1 cellular context compared by ENCODE assay signal in the genomic region with DNA sequence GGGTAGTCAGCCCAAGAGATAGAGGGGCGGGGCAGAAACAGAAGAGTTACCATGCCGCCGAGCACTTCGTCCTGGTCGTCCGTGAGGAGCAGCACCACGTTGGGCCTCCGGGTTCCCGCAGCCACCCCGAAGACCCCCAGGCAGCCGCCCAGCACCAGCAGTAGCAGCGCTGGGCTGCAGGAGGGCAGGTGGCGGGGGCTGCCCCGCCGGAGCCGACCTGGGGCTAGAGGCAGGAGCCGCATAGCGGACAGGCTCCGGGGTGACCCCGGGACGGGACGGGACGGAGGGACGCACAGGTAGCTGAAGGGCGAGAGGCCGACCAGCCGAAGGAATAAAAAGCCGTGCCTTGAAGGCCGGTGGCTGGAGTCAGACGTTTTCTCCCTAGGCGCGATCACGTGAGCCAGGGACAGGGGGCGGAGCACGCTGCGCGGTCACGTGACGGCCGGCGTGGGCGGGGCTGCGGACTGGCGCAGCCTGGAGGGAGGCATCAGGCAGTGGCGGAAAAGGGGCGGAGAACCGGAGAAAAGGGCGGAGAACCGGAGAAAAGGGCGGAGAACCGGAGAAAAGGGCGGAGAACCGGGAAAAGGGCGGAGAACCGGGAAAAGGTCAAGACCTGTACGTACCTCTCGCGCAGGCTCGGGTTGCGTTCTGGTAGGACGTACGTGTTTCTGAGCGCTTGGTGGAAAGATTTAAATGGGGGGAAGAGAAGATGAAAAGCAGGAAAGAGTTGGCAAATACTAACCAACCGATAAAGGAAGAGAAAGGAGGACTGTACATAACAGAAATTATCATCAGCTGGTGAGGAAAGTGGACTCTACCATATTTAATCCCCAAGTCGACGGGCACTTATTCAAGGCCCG.
TF ChIP-seq lines count a peak whose summit lies in the region.

Gene GNS (minus strand): TSS at position 372 of the 860 bp plus-strand sequence. CDS start 130 bp downstream, at position 242.

TF ChIP-seq in GM12878, 131 proteins besides CTCF, POLR2A, EP300 and RAD21 (continued from another document and continues in another):
- TF ChIP-seq SREBF1 (IDR thresholded peaks at IDR 0.05; ENCODE audit: low read length) = no peak; the same call in 1 of the 2 replicates
- TF ChIP-seq ZNF24 (IDR thresholded peaks at IDR 0.05) = no peak
- no peak for TF ChIP-seq KDM1A (IDR thresholded peaks at IDR 0.05; ENCODE audit: borderline replicate concordance)
- no peak for TF ChIP-seq STAT1 (conservative IDR thresholded peaks at IDR 0.05)
- TF ChIP-seq SREBF2 (IDR thresholded peaks at IDR 0.05; ENCODE audit: low read length) = no peak
- TF ChIP-seq SMC3 (IDR thresholded peaks at IDR 0.05; ENCODE audit: borderline replicate concordance, low read length) = no peak
- TF ChIP-seq MAX (IDR thresholded peaks at IDR 0.05; ENCODE audit: low read depth, low read length) = peak; percentile 94
- no peak for TF ChIP-seq SMAD5 (IDR thresholded peaks at IDR 0.05; ENCODE audit: low read depth)
- TF ChIP-seq MEF2A (IDR thresholded peaks at IDR 0.05; ENCODE audit: insufficient read depth, low read depth, low read length) = no peak
- no peak for TF ChIP-seq ZNF384 (IDR thresholded peaks at IDR 0.05; ENCODE audit: borderline replicate concordance, low read depth, low read length)
- peak; percentile 72 for TF ChIP-seq SP1 (IDR thresholded peaks at IDR 0.05; ENCODE audit: low read depth, low read length)
- TF ChIP-seq CBFB (IDR thresholded peaks at IDR 0.05; ENCODE audit: low read depth) = no peak
- TF ChIP-seq SPI1 (IDR thresholded peaks at IDR 0.05; ENCODE audit: borderline replicate concordance, insufficient read depth, low read depth, low read length) = no peak
- peak; percentile 64 for TF ChIP-seq ATF7 (IDR thresholded peaks at IDR 0.05; ENCODE audit: low read depth)
- TF ChIP-seq ZNF207 (IDR thresholded peaks at IDR 0.05; ENCODE audit: borderline replicate concordance) = no peak
- TF ChIP-seq MTA2 (IDR thresholded peaks at IDR 0.05; ENCODE audit: low read depth) = peak; percentile 72
- no peak for TF ChIP-seq ZSCAN29 (IDR thresholded peaks at IDR 0.05)
- TF ChIP-seq JUNB (IDR thresholded peaks at IDR 0.05) = no peak
- TF ChIP-seq, protein P1, sequence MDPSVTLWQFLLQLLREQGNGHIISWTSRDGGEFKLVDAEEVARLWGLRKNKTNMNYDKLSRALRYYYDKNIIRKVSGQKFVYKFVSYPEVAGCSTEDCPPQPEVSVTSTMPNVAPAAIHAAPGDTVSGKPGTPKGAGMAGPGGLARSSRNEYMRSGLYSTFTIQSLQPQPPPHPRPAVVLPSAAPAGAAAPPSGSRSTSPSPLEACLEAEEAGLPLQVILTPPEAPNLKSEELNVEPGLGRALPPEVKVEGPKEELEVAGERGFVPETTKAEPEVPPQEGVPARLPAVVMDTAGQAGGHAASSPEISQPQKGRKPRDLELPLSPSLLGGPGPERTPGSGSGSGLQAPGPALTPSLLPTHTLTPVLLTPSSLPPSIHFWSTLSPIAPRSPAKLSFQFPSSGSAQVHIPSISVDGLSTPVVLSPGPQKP (IDR thresholded peaks at IDR 0.05; ENCODE audit: low read depth, low read length) = no peak
- peak; percentile 99 for TF ChIP-seq RAD51 (IDR thresholded peaks at IDR 0.05)
- no peak for TF ChIP-seq EZH2 (IDR thresholded peaks at IDR 0.05; ENCODE audit: borderline replicate concordance, control insufficient read depth, low read depth, low read length)
- TF ChIP-seq NBN (IDR thresholded peaks at IDR 0.05) = peak; percentile 91
- TF ChIP-seq ZNF687 (IDR thresholded peaks at IDR 0.05) = 0 out of 2 replicates have a peak, but pooled peaks have one; percentile 6
- no peak for TF ChIP-seq MTA3 (IDR thresholded peaks at IDR 0.05; ENCODE audit: borderline replicate concordance, low read length)
- TF ChIP-seq NRF1 (conservative IDR thresholded peaks at IDR 0.05; ENCODE audit: low read depth, low read length) = peak; percentile 51
- TF ChIP-seq GABPA (IDR thresholded peaks at IDR 0.05; ENCODE audit: low read depth) = no peak
- no peak for TF ChIP-seq NFYA (IDR thresholded peaks at IDR 0.05; ENCODE audit: borderline replicate concordance, low read depth, low read length)
- peak; percentile 62; the same call in 1 of the 2 replicates for TF ChIP-seq ZBTB11 (CRISPR knock-in tag; IDR thresholded peaks at IDR 0.05)
- no peak for TF ChIP-seq CHD1 (IDR thresholded peaks at IDR 0.05; ENCODE audit: low read depth, low read length)
- TF ChIP-seq BMI1 (IDR thresholded peaks at IDR 0.05; ENCODE audit: borderline replicate concordance) = no peak
- no peak; the same call in 1 of the 2 replicates for TF ChIP-seq CREM (IDR thresholded peaks at IDR 0.05; ENCODE audit: low read depth)
- TF ChIP-seq JUND (IDR thresholded peaks at IDR 0.05; ENCODE audit: low read depth, low read length) = no peak
- TF ChIP-seq, protein P2, sequence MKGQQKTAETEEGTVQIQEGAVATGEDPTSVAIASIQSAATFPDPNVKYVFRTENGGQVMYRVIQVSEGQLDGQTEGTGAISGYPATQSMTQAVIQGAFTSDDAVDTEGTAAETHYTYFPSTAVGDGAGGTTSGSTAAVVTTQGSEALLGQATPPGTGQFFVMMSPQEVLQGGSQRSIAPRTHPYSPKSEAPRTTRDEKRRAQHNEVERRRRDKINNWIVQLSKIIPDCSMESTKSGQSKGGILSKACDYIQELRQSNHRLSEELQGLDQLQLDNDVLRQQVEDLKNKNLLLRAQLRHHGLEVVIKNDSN (IDR thresholded peaks at IDR 0.05; ENCODE audit: borderline replicate concordance, extremely low read length, insufficient read depth, low read depth, low read length) = peak; percentile 98
- no peak for TF ChIP-seq CBX5 (IDR thresholded peaks at IDR 0.05; ENCODE audit: low read depth)
- peak; percentile 44; the same call in 1 of the 2 replicates for TF ChIP-seq HCFC1 (IDR thresholded peaks at IDR 0.05; ENCODE audit: low read length)
- TF ChIP-seq PAX8 (IDR thresholded peaks at IDR 0.05) = no peak
- peak; percentile 83 for TF ChIP-seq NKRF (conservative IDR thresholded peaks at IDR 0.05)
- no peak for TF ChIP-seq RUNX3 (IDR thresholded peaks at IDR 0.05; ENCODE audit: low read length)
- TF ChIP-seq ZZZ3 (IDR thresholded peaks at IDR 0.05; ENCODE audit: control insufficient read depth, insufficient read length, low read depth) = no peak
- 0 out of 2 replicates have a peak, but pooled peaks have one; percentile 60 for TF ChIP-seq BACH1 (IDR thresholded peaks at IDR 0.05; ENCODE audit: borderline replicate concordance)
- no peak for TF ChIP-seq YBX1 (IDR thresholded peaks at IDR 0.05)
- no peak for TF ChIP-seq TAF1 (IDR thresholded peaks at IDR 0.05; ENCODE audit: borderline replicate concordance, low read depth, low read length)
- TF ChIP-seq, protein P3, sequence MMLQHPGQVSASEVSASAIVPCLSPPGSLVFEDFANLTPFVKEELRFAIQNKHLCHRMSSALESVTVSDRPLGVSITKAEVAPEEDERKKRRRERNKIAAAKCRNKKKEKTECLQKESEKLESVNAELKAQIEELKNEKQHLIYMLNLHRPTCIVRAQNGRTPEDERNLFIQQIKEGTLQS (IDR thresholded peaks at IDR 0.05; ENCODE audit: borderline replicate concordance, extremely low read depth, low read depth, low read length) = peak; percentile 98
- no peak for TF ChIP-seq WRNIP1 (IDR thresholded peaks at IDR 0.05; ENCODE audit: borderline replicate concordance, low read depth, low read length)
- TF ChIP-seq BHLHE40 (IDR thresholded peaks at IDR 0.05; ENCODE audit: borderline replicate concordance in 1 of 2, low read depth in 2 of 2, low read length in 1 of 2) = peak; percentile 96 to 99
- TF ChIP-seq ZBTB4 (CRISPR knock-in tag; IDR thresholded peaks at IDR 0.05) = peak; percentile 88; the same call in 1 of the 2 replicates
- peak; percentile 79 for TF ChIP-seq IRF4 (IDR thresholded peaks at IDR 0.05; ENCODE audit: low read depth, low read length)
- TF ChIP-seq RB1 (IDR thresholded peaks at IDR 0.05; ENCODE audit: borderline replicate concordance) = no peak
- TF ChIP-seq YY1 (IDR thresholded peaks at IDR 0.05; ENCODE audit: low read depth, low read length) = peak; percentile 37; the same call in 1 of the 2 replicates
- TF ChIP-seq ASH2L (IDR thresholded peaks at IDR 0.05; ENCODE audit: borderline replicate concordance, low read depth) = no peak
- TF ChIP-seq STAT3 (IDR thresholded peaks at IDR 0.05; ENCODE audit: low read depth, low read length) = no peak
